21 cellular contexts compared by ENCODE assay signal in the genomic region with DNA sequence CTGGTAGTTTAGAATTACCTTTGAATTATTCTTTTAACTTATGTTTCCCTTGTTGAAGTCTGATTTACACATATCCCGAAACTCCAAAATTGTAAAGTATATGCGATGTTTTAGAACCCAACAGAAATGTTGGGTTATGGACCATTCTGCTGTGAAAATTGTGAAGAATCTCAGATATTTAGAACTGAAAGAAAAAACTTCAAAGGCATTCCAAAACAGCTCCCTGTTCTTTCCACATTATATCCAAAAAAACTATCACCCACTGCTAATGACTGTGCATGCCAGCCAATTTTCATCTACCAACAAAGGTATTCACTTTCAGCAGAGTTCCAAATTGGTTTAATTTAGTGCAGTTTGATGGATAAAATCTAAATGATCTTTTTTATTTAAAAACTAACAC. TPM values are rescaled to one million over a fixed set of nuclear protein-coding genes. Genes with fewer than 3 reads are reported as not detected.
DNase-seq lines count a peak whose midpoint lies in the region; ATAC-seq, FAIRE-seq and TF ChIP-seq lines count a peak whose summit lies in the region.
"Had no signal": no experiment of that assay in that cellular context is flagged by ENCODE, and none has a peak within 500 bp of the region (broad histone marks: within the 10 kb centered on the region; RNA-seq: fewer than 3 reads in every experiment).

No MANE protein-coding gene starts in this region.

- no peak overlapping the region for H3K4me3 ChIP-seq in GM23338
- no peak overlapping the region for H3K4me3 ChIP-seq in astrocyte (ENCODE audit: insufficient read depth, low read depth, low read length)
- H3K4me3 ChIP-seq in mesodermal cell (ENCODE audit: extremely low read depth, insufficient read depth, low read length, poor library complexity, severe bottlenecking) = no peak overlapping the region
- H3K4me3 ChIP-seq: SK-N-MC had no signal

- H3K27ac ChIP-seq in GM23338 (ENCODE audit: low read depth) = no peak overlapping the region
- no peak overlapping the region for H3K27ac ChIP-seq in astrocyte (ENCODE audit: low read depth, low read length)
- H3K27ac ChIP-seq in mesodermal cell (ENCODE audit: low read depth, low read length, severe bottlenecking) = peak overlapping the region; percentile 87
- H3K27ac ChIP-seq: C4-2B, SK-N-MC had no signal

- WGBS in mesodermal cell (ENCODE audit: insufficient coverage in 2 of 2), 2 experiments = no CpG with 5 or more reads among the region's 2 CpGs

- H3K4me1 Mint-ChIP-seq in GM23338 (peaks cover 13% of the 10 kb centered on the region), astrocyte (ENCODE audit: low read depth, unreplicated experiment) (peaks cover 13% of the 10 kb centered on the region)
- H3K4me1 Mint-ChIP-seq in effector memory CD8-positive, alpha-beta T cell (ENCODE audit: low read depth in 2 of 2) = no peaks in the 10 kb centered on the region

- no peaks in the 10 kb centered on the region for H4K20me1 ChIP-seq in GM23338 (replicated peaks; ENCODE audit: insufficient read depth)
- no peaks in the 10 kb centered on the region for H4K20me1 ChIP-seq in astrocyte (ENCODE audit: insufficient read depth, low read length)

- H3K9me3 ChIP-seq in astrocyte (ENCODE audit: insufficient read depth, low read depth, low read length) (no peaks in the 10 kb centered on the region), mesodermal cell (ENCODE audit: control insufficient read depth, low read length) (no peaks in the 10 kb centered on the region)

- no peaks in the 10 kb centered on the region for H3F3A ChIP-seq in GM23338 (replicated peaks; ENCODE audit: low read depth)

- H3K27ac Mint-ChIP-seq in GM23338 = no peak overlapping the region; the same call in 1 of the 2 replicates
- peak overlapping the region; percentile 64 for H3K27ac Mint-ChIP-seq in astrocyte (ENCODE audit: unreplicated experiment)
- H3K27ac Mint-ChIP-seq in effector memory CD8-positive, alpha-beta T cell = no peak overlapping the region

- no peak overlapping the region for H3K9ac ChIP-seq in astrocyte (ENCODE audit: low read length)

- H3K27me3 ChIP-seq in GM23338 (ENCODE audit: insufficient read depth) = no peaks in the 10 kb centered on the region
- H3K27me3 ChIP-seq in astrocyte (ENCODE audit: insufficient read depth, low read length) = no peaks in the 10 kb centered on the region

- H3K79me2 ChIP-seq in GM23338 (replicated peaks; ENCODE audit: insufficient read depth) (no peaks in the 10 kb centered on the region), astrocyte (ENCODE audit: insufficient read depth, low read length) (no peaks in the 10 kb centered on the region)

- no peak overlapping the region for H3K4me2 ChIP-seq in GM23338
- H3K4me2 ChIP-seq in astrocyte (ENCODE audit: low read length) = no peak overlapping the region

- peak; percentile 8 for DNase-seq in GM23338 (ENCODE audit: low spot score)
- peak; percentile 12 for DNase-seq in astrocyte (ENCODE audit: low read depth)
- no peak for DNase-seq in NCI-H2081 (lab: John Stamatoyannopoulos, UW)
- DNase-seq in activated CD4-positive, alpha-beta T cell treated with anti-CD3 and anti-CD28 coated beads for 1 hour = no peak
- DNase-seq in effector memory CD8-positive, alpha-beta T cell = no peak
- DNase-seq: ACHN, AML-193, DMS79, KG1, MV-4-11, NCI-H187, NCI-H2227 treated with DMSO at 0.1 percent for 48 hours, NCI-H524, NCI-H82, OCI-M1, Right ventricle myocardium superior had no signal

- no peak for TF ChIP-seq CTCF in GM23338 (conservative IDR thresholded peaks at IDR 0.05; ENCODE audit: low read depth in 2 of 2)
- no peak for TF ChIP-seq CTCF in astrocyte (IDR thresholded peaks at IDR 0.05; ENCODE audit: insufficient read depth, low read depth, low read length)

- H3K27me3 Mint-ChIP-seq in GM23338 (ENCODE audit: insufficient read depth, low read depth, poor library complexity) (no peaks in the 10 kb centered on the region), astrocyte (ENCODE audit: low read depth, unreplicated experiment) (no peaks in the 10 kb centered on the region)
- no peaks in the 10 kb centered on the region for H3K27me3 Mint-ChIP-seq in effector memory CD8-positive, alpha-beta T cell

- H3K36me3 Mint-ChIP-seq in GM23338 (ENCODE audit: low read depth) = no peaks in the 10 kb centered on the region
- no peaks in the 10 kb centered on the region for H3K36me3 Mint-ChIP-seq in astrocyte (ENCODE audit: low read depth, unreplicated experiment)
- H3K36me3 Mint-ChIP-seq in effector memory CD8-positive, alpha-beta T cell (ENCODE audit: insufficient read depth) = no peaks in the 10 kb centered on the region

- no peak overlapping the region for H2AFZ ChIP-seq in GM23338
- no peak overlapping the region for H2AFZ ChIP-seq in astrocyte (ENCODE audit: low read depth, low read length)

- ATAC-seq in GM23338 = no peak
- ATAC-seq in HG02623 (IDR thresholded peaks at IDR 0.05; ENCODE audit: unreplicated experiment) = no peak
- no peak for ATAC-seq in effector memory CD8-positive, alpha-beta T cell (replicated peaks)

- no peak overlapping the region for H3K4me3 Mint-ChIP-seq in GM23338
- H3K4me3 Mint-ChIP-seq in astrocyte (ENCODE audit: unreplicated experiment) = no peak overlapping the region
- no peak overlapping the region for H3K4me3 Mint-ChIP-seq in effector memory CD8-positive, alpha-beta T cell

- no peaks in the 10 kb centered on the region for H3K9me2 ChIP-seq in GM23338 (ENCODE audit: insufficient read depth)

- no peak for FAIRE-seq in astrocyte (lab: Jason Lieb, UNC)
- FAIRE-seq: D721Med had no signal

- no peaks in the 10 kb centered on the region for H3K9me3 Mint-ChIP-seq in GM23338
- no peaks in the 10 kb centered on the region for H3K9me3 Mint-ChIP-seq in astrocyte (ENCODE audit: unreplicated experiment)
- H3K9me3 Mint-ChIP-seq in effector memory CD8-positive, alpha-beta T cell = no peaks in the 10 kb centered on the region

- no peaks in the 10 kb centered on the region for H3K36me3 ChIP-seq in GM23338 (ENCODE audit: insufficient read depth)
- no peaks in the 10 kb centered on the region for H3K36me3 ChIP-seq in astrocyte (ENCODE audit: insufficient read depth, low read length)
- H3K36me3 ChIP-seq in mesodermal cell (ENCODE audit: control insufficient read depth, insufficient read depth, low read length) = no peaks in the 10 kb centered on the region

- H3K4me1 ChIP-seq in GM23338 (ENCODE audit: insufficient read depth) = no peaks in the 10 kb centered on the region
- no peaks in the 10 kb centered on the region for H3K4me1 ChIP-seq in astrocyte (ENCODE audit: insufficient read depth, low read length)
- H3K4me1 ChIP-seq in mesodermal cell (ENCODE audit: control insufficient read depth, insufficient read depth, low read length, poor library complexity, severe bottlenecking) = no peaks in the 10 kb centered on the region

TF ChIP-seq in GM23338, 12 proteins besides CTCF, POLR2A, EP300 and RAD21 (continues in another document):
- TF ChIP-seq ZNF331 (CRISPR knock-in tag; IDR thresholded peaks at IDR 0.05; ENCODE audit: low read depth) (no peak), ZNF114 (CRISPR knock-in tag; IDR thresholded peaks at IDR 0.05) (no peak), JUNB (IDR thresholded peaks at IDR 0.05; ENCODE audit: unreplicated experiment) (no peak), POLR2AphosphoS5 (IDR thresholded peaks at IDR 0.05; ENCODE audit: low read depth) (no peak), NANOG (IDR thresholded peaks at IDR 0.05; ENCODE audit: borderline replicate concordance) (no peak), EZH2phosphoT487 (IDR thresholded peaks at IDR 0.05; ENCODE audit: unreplicated experiment) (no peak), STAT1 (IDR thresholded peaks at IDR 0.05; ENCODE audit: unreplicated experiment) (no peak), EZH2 (IDR thresholded peaks at IDR 0.05; ENCODE audit: low read depth, unreplicated experiment) (no peak), CREB1 (CRISPR knock-in tag; IDR thresholded peaks at IDR 0.05; ENCODE audit: low read depth) (no peak)
- TF ChIP-seq, protein P1, sequence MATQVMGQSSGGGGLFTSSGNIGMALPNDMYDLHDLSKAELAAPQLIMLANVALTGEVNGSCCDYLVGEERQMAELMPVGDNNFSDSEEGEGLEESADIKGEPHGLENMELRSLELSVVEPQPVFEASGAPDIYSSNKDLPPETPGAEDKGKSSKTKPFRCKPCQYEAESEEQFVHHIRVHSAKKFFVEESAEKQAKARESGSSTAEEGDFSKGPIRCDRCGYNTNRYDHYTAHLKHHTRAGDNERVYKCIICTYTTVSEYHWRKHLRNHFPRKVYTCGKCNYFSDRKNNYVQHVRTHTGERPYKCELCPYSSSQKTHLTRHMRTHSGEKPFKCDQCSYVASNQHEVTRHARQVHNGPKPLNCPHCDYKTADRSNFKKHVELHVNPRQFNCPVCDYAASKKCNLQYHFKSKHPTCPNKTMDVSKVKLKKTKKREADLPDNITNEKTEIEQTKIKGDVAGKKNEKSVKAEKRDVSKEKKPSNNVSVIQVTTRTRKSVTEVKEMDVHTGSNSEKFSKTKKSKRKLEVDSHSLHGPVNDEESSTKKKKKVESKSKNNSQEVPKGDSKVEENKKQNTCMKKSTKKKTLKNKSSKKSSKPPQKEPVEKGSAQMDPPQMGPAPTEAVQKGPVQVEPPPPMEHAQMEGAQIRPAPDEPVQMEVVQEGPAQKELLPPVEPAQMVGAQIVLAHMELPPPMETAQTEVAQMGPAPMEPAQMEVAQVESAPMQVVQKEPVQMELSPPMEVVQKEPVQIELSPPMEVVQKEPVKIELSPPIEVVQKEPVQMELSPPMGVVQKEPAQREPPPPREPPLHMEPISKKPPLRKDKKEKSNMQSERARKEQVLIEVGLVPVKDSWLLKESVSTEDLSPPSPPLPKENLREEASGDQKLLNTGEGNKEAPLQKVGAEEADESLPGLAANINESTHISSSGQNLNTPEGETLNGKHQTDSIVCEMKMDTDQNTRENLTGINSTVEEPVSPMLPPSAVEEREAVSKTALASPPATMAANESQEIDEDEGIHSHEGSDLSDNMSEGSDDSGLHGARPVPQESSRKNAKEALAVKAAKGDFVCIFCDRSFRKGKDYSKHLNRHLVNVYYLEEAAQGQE (IDR thresholded peaks at IDR 0.05; ENCODE audit: unreplicated experiment) = no peak
- TF ChIP-seq, protein P2, sequence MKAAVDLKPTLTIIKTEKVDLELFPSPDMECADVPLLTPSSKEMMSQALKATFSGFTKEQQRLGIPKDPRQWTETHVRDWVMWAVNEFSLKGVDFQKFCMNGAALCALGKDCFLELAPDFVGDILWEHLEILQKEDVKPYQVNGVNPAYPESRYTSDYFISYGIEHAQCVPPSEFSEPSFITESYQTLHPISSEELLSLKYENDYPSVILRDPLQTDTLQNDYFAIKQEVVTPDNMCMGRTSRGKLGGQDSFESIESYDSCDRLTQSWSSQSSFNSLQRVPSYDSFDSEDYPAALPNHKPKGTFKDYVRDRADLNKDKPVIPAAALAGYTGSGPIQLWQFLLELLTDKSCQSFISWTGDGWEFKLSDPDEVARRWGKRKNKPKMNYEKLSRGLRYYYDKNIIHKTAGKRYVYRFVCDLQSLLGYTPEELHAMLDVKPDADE (IDR thresholded peaks at IDR 0.05) = no peak

RNA-seq across cellular contexts. Expression of a gene that starts 21.5 kb away (rescaled TPM):
- 0.28 and 0.47 TPM in 2 replicates for total RNA-seq in GM23338 (2014; rRNA removed; shearing (Covaris generic))
- polyA plus RNA-seq in GM23338 (2016; fragmentation: Nextera tagmentation; extraction: Ambion mirVana) = 0.05 and 0.31 TPM in 2 replicates
- 0.32 TPM in 1 of 2 replicates, not detected in the other for total RNA-seq in astrocyte
- polyA plus RNA-seq in mesodermal cell (2013, experiment 1 of 2) = 2.3 TPM
- 2.0 TPM for polyA plus RNA-seq in mesodermal cell (2013, experiment 2 of 2)

Comparison
In these comparisons a context has a peak if more than half of its experiments do, and no peak if none do; other contexts are left out.
1. DNase-seq: peak in GM23338 (single experiment) and astrocyte (single experiment); none in NCI-H2081 (0 of 2), activated CD4-positive, alpha-beta T cell treated with anti-CD3 and anti-CD28 coated beads for 1 hour (single experiment) and effector memory CD8-positive, alpha-beta T cell (0 of 3).